In genomic region chr5:55991768-55992486, GRCh38 we compare ENCODE assay signal across 8 cellular contexts. TPM values are rescaled to one million over a fixed set of nuclear protein-coding genes. Genes with fewer than 3 reads are reported as not detected.
DNase-seq lines count a peak whose midpoint lies in the region; ATAC-seq and TF ChIP-seq lines count a peak whose summit lies in the region.

No MANE protein-coding gene starts in this region.

- no peak for ATAC-seq in Panc1
- no peak for ATAC-seq in HG03095 (IDR thresholded peaks at IDR 0.05; ENCODE audit: unreplicated experiment)

- TF ChIP-seq CTCF in Panc1 (IDR thresholded peaks at IDR 0.05) (no peak), epithelial cell of proximal tubule (conservative IDR thresholded peaks at IDR 0.05; ENCODE audit: low read depth, low read length) (no peak)

- peak overlapping the region; percentile 92 to 96; a peak in 3 of 4 replicates for H3K4me3 ChIP-seq in Panc1 (ENCODE audit: low read depth in 2 of 2, low read length in 2 of 2)
- peak overlapping the region; percentile 76 for H3K4me3 ChIP-seq in epithelial cell of proximal tubule (ENCODE audit: low read depth, low read length)

- no peaks in the 10 kb centered on the region; the same call in 1 of the 2 replicates for H3K36me3 ChIP-seq in Panc1 (ENCODE audit: control insufficient read depth, insufficient read depth, low read length)

- in situ Hi-C loops in Panc1 (cut with HindIII; ENCODE audit: low pct_unique_long_range_greater_than_20kb, low sequenced_read_pairs), result no loop called here

- 0 out of 2 replicates have a peak overlapping the region, but pooled peaks have one; percentile 3 for H3K27ac ChIP-seq in Panc1 (ENCODE audit: low read length)

- BruUV-seq in Panc1 (replicated peaks; lab: Mats Ljungman, UMichigan), result no TSS peak

- DNase-seq in ELR (ENCODE audit: low read depth) (peak; percentile 31), Panc1 (ENCODE audit: low read depth, low spot score) (no peak), epithelial cell of proximal tubule (ENCODE audit: low read depth) (no peak), retina (peak; percentile 12), mucosa of gallbladder (ENCODE audit: low spot score) (no peak), NCI-H2196 treated with DMSO at 0.1 percent for 48 hours (lab: John Stamatoyannopoulos, UW; ENCODE audit: unreplicated experiment) (no peak), COLO829 (ENCODE audit: low spot score) (no peak)

- no peaks in the 10 kb centered on the region for H3K9me3 ChIP-seq in Panc1 (ENCODE audit: control insufficient read depth, insufficient read depth, low read depth, low read length)

- CTCF ChIA-PET in Panc1 (lab: Charles Lee), result interaction anchor here (0.7 to 1.0 kb wide), 2 partner anchors 9 to 604 kb away, joined by 6 to 14 read pairs; no protein-coding TSS in a partner anchor

- intact Hi-C loops in Panc1 (cut with micrococcal nuclease; ENCODE audit: unreplicated experiment), result loop anchor here (10.0 kb wide), 1 partner anchor 213 kb away; no protein-coding TSS in a partner anchor

- H3K27me3 ChIP-seq in Panc1 (ENCODE audit: control insufficient read depth, insufficient read depth, low read length), result no peaks in the 10 kb centered on the region

- H3K4me1 ChIP-seq in Panc1 (ENCODE audit: control insufficient read depth, insufficient read depth, low read length), result peaks cover 41% of the 10 kb centered on the region

- POLR2A ChIA-PET in Panc1 (lab: Charles Lee), result no interaction called here

RNA-seq across cellular contexts. Expression of gene IL6ST, which starts 2.8 kb away (rescaled TPM):
- total RNA-seq in Panc1 (2021; ENCODE audit: unreplicated experiment) (181 TPM), epithelial cell of proximal tubule (55.1 and 61.6 TPM in 2 replicates), mucosa of gallbladder (235 TPM)
- polyA plus RNA-seq in Panc1 (2012; ENCODE audit: insufficient read length), result 42.3 TPM

Comparison
In these comparisons a context has a peak if more than half of its experiments do, and no peak if none do; other contexts are left out.
1. DNase-seq: peak in ELR (single experiment) and retina (single experiment); none in Panc1 (single experiment), epithelial cell of proximal tubule (single experiment), mucosa of gallbladder (single experiment), NCI-H2196 treated with DMSO at 0.1 percent for 48 hours (single experiment) and COLO829 (single experiment).